Comparison of ENCODE assay signal across 20 cellular contexts in the genomic region with DNA sequence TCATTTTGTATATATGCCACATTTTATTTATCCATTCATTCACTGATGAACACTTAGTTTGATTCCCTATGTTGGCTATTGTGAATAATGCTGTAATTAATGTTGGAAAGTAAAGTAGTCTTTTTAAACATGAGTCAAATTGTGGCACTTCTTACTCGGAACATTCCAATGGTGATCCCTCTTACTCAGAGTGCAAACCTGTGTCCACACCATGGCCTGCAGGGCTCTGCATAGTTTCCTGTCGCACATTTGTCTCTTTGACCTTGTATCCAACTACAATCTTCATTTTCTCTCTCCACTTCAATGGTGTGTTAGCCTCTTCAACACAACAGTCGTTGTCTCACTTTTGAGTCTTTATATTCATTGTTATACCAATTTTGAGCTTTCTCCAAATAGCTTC.
"Had no signal": no experiment of that assay in that cellular context is flagged by ENCODE, and none has a peak within 500 bp of the region (broad histone marks: within the 10 kb centered on the region; RNA-seq: fewer than 3 reads in every experiment).

No MANE protein-coding gene starts in this region.

- ATAC-seq: activated CD4-positive, alpha-beta T cell treated with anti-CD3 and anti-CD28 coated beads for 36 hours; left lung; naive thymus-derived CD8-positive, alpha-beta T cell; sciatic nerve; stimulated activated naive B cell treated with anti-CD40 and anti-IgM and Interleukin-4, amounts not matched to agents 10 μg/mL and 1 μg/mL and 100 μg/mL, for 72 hours had no signal

- FAIRE-seq: endometrium had no signal

- DNase-seq: activated B cell treated with CpG ODN at 0.5 μM for 24 hours; activated CD4-positive, alpha-beta T cell treated with anti-CD3 and anti-CD28 coated beads for 36 hours; activated CD4-positive, alpha-beta T cell treated with anti-CD3 and anti-CD28 coated beads, Interleukin-2, amount 50 U/mL, for 4 hours; activated naive CD4-positive, alpha-beta T cell treated with Interleukin-2 at 50 U/mL for 16 hours; activated naive CD8-positive, alpha-beta T cell treated with anti-CD3 and anti-CD28 coated beads for 36 hours; activated T-cell treated with anti-CD3 and anti-CD28 coated beads, Interleukin-2, amount 50 U/mL, for 48 hours; amniotic stem cell; effector CD4-positive, alpha-beta T cell; erythroblast; foreskin melanocyte; left lung; naive thymus-derived CD8-positive, alpha-beta T cell; posterior cingulate gyrus; stimulated activated CD4-positive, alpha-beta T cell treated with anti-CD3 and anti-CD28 coated beads, Interleukin-15, amount 100 ng/mL, for 24 hours; stimulated activated CD8-positive, alpha-beta memory T cell treated with anti-CD3 and anti-CD28 coated beads, Interleukin-4, amount 100 ng/mL, for 48 hours; stimulated activated naive B cell treated with anti-CD40 and anti-IgM and Interleukin-4, amounts not matched to agents 10 μg/mL and 1 μg/mL and 100 μg/mL, for 72 hours; T1000; upper lobe of left lung had no signal
